ENCODE assay signal across 8 cellular contexts in genomic region chr2:157898591-157898996, GRCh38. TPM values are rescaled to one million over a fixed set of nuclear protein-coding genes. Genes with fewer than 3 reads are reported as not detected.
DNase-seq lines count a peak whose midpoint lies in the region; ATAC-seq and TF ChIP-seq lines count a peak whose summit lies in the region.

No MANE protein-coding gene starts in this region.

- CTCF ChIA-PET in CD4-positive, alpha-beta memory T cell (lab: Charles Lee; ENCODE audit: partially characterized antibody), result interaction anchor here (0.9 to 3.2 kb wide), 10 partner anchors 9 to 847 kb away, joined by 3 to 36 read pairs (median 4); partner anchors contain the start of gene ACVR1

- H3K27me3 ChIP-seq in CD4-positive, alpha-beta memory T cell (ENCODE audit: insufficient read depth, low read length), result no peaks in the 10 kb centered on the region

- POLR2A ChIA-PET in CD4-positive, alpha-beta memory T cell (lab: Charles Lee; ENCODE audit: partially characterized antibody), result interaction anchor here (0.6 to 15.8 kb wide), 20 partner anchors 11 to 494 kb away, joined by 3 to 308 read pairs (median 4); partner anchors contain the start of genes ACVR1 and CYTIP

- intact Hi-C loops in CD4-positive, alpha-beta memory T cell (cut with micrococcal nuclease), result loop anchor here (2.0 to 5.0 kb wide), 7 partner anchors 271 to 1566 kb away; partner anchors contain the start of genes ACVR1C, CCDC148, CYTIP and NR4A2

- no peaks in the 10 kb centered on the region for H3K36me3 ChIP-seq in CD4-positive, alpha-beta memory T cell (ENCODE audit: insufficient read depth, low read length)

- H3K4me3 Mint-ChIP-seq in CD4-positive, alpha-beta memory T cell, result peak overlapping the region; percentile 40 to 95 (median 90)

- peak in 4 of 5 donors; percentile 15 to 83 (median 32) for DNase-seq in CD4-positive, alpha-beta memory T cell
- DNase-seq in LoVo (ENCODE audit: low spot score), result peak; percentile 52
- peak; percentile 68 for DNase-seq in activated CD8-positive, alpha-beta memory T cell treated with anti-CD3 and anti-CD28 coated beads, Interleukin-2, amount 50 U/mL, for 4 hours
- peak; percentile 80 for DNase-seq in fibroblast of villous mesenchyme (ENCODE audit: low read depth)
- DNase-seq in stimulated activated CD8-positive, alpha-beta memory T cell treated with anti-CD3 and anti-CD28 coated beads, Interleukin-15, amount 100 ng/mL, for 4 hours (ENCODE audit: low read depth in 2 of 2), result peak; percentile 32 to 69
- no peak for DNase-seq in NCI-H1105 (lab: John Stamatoyannopoulos, UW)
- DNase-seq in NCI-H2081 (lab: John Stamatoyannopoulos, UW), result no peak

- TF ChIP-seq CTCF in fibroblast of villous mesenchyme (IDR thresholded peaks at IDR 0.05; ENCODE audit: insufficient read depth, low read depth, low read length), result no peak

- H3K9me3 ChIP-seq in CD4-positive, alpha-beta memory T cell (ENCODE audit: control insufficient read depth in 1 of 2, low read length in 2 of 2), result no peaks in the 10 kb centered on the region

- peaks cover 77% of the 10 kb centered on the region for H3K4me1 ChIP-seq in CD4-positive, alpha-beta memory T cell (ENCODE audit: insufficient read depth, low read length)

- ATAC-seq in HG03135 (IDR thresholded peaks at IDR 0.05; ENCODE audit: unreplicated experiment), result no peak

- peak overlapping the region in 1 of 2 donors; percentile 11 for H3K4me3 ChIP-seq in CD4-positive, alpha-beta memory T cell (ENCODE audit: low read length in 2 of 2)
- H3K4me3 ChIP-seq in fibroblast of villous mesenchyme (ENCODE audit: low read depth, low read length), result no peak overlapping the region

- H3K4me1 Mint-ChIP-seq in CD4-positive, alpha-beta memory T cell, result peaks cover 62 to 79% (median 72%) of the 10 kb centered on the region in 4 donors

- H3K27me3 Mint-ChIP-seq in CD4-positive, alpha-beta memory T cell, result no peaks in the 10 kb centered on the region

- no peaks in the 10 kb centered on the region for H3K9me3 Mint-ChIP-seq in CD4-positive, alpha-beta memory T cell

- no peaks in the 10 kb centered on the region for H3K36me3 Mint-ChIP-seq in CD4-positive, alpha-beta memory T cell

- H3K27ac ChIP-seq in CD4-positive, alpha-beta memory T cell (ENCODE audit: low read depth, low read length), result peak overlapping the region; percentile 51

- H3K27ac Mint-ChIP-seq in CD4-positive, alpha-beta memory T cell, result peak overlapping the region; percentile 96 to 100 (median 99)

RNA-seq across cellular contexts. Expression of gene ACVR1, which starts 22.5 kb away (rescaled TPM):
- 10 to 100 TPM; 26.9 to 31.9 TPM for total RNA-seq in CD4-positive, alpha-beta memory T cell
- polyA plus RNA-seq in CD4-positive, alpha-beta memory T cell, result 10 to 100 TPM; 16.1 to 23.3 TPM
- total RNA-seq in fibroblast of villous mesenchyme, result 38.7 and 44.9 TPM in 2 replicates

Comparison
In these comparisons a context has a peak if more than half of its experiments do, and no peak if none do; other contexts are left out.
1. DNase-seq: peak in CD4-positive, alpha-beta memory T cell (4 of 5), LoVo (single experiment), activated CD8-positive, alpha-beta memory T cell treated with anti-CD3 and anti-CD28 coated beads, Interleukin-2, amount 50 U/mL, for 4 hours (single experiment), fibroblast of villous mesenchyme (single experiment) and stimulated activated CD8-positive, alpha-beta memory T cell treated with anti-CD3 and anti-CD28 coated beads, Interleukin-15, amount 100 ng/mL, for 4 hours (2 of 2); none in NCI-H1105 (single experiment) and NCI-H2081 (0 of 2).